16 cellular contexts compared by ENCODE assay signal in the genomic region with DNA sequence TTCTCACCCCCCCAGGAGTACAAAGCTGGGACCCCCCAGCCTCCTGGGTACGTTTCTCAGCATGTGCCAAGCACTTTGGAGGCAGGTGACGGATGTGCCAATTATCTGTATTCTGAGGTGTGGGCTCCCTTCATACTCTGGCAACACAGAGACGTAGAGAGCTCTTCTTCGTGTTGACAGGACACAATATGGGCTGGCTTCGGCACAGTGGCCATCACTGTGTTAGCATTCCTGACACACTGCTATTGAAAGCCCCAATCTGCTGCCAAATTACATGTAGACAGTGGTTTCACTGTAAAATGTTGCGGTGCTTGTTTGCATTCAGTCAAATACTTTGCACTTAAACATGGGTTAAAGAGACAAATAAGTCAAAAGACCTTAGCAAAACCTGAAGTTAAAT.
DNase-seq lines count a peak whose midpoint lies in the region; ATAC-seq, FAIRE-seq and TF ChIP-seq lines count a peak whose summit lies in the region.
"Had no signal": no experiment of that assay in that cellular context is flagged by ENCODE, and none has a peak within 500 bp of the region (broad histone marks: within the 10 kb centered on the region; RNA-seq: fewer than 3 reads in every experiment).

No MANE protein-coding gene starts in this region.

- H3K36me3 Mint-ChIP-seq in effector memory CD8-positive, alpha-beta T cell (ENCODE audit: insufficient read depth) = peaks cover 23% of the 10 kb centered on the region

- peak; percentile 32 for ATAC-seq in Right ventricle myocardium superior (ENCODE audit: poor library complexity)
- ATAC-seq in left ventricle myocardium superior = no peak
- no peak for ATAC-seq in effector memory CD8-positive, alpha-beta T cell (replicated peaks)
- ATAC-seq in PC-3 = no peak
- no peak for ATAC-seq in HG02870 (IDR thresholded peaks at IDR 0.05; ENCODE audit: unreplicated experiment)

- no peak for DNase-seq in Right ventricle myocardium superior
- DNase-seq in left ventricle myocardium superior = no peak
- peak; percentile 28 for DNase-seq in NCI-H748 treated with DMSO at 0.1 percent for 48 hours (lab: John Stamatoyannopoulos, UW)
- DNase-seq in effector memory CD8-positive, alpha-beta T cell = no peak
- peak in 1 of 49 donors; percentile 28 for DNase-seq in substantia nigra (lab: John Stamatoyannopoulos, UW)
- DNase-seq in PC-3 = no peak
- DNase-seq in GM12892 (ENCODE audit: insufficient read length) = no peak
- DNase-seq: activated CD4-positive, alpha-beta T cell treated with anti-CD3 and anti-CD28 coated beads, Interleukin-2, amount 50 U/mL, for 4 hours; effector CD4-positive, alpha-beta T cell; heart right ventricle; stimulated activated CD4-positive, alpha-beta T cell treated with anti-CD3 and anti-CD28 coated beads, Interleukin-15, amount 100 ng/mL, for 24 hours; stomach had no signal

- peaks cover 37% of the 10 kb centered on the region for H3K36me3 ChIP-seq in PC-3 (ENCODE audit: low read depth, low read length)

- H3K4me2 ChIP-seq in PC-3 (ENCODE audit: low read length) = no peak overlapping the region

- no TSS peak for BruUV-seq in PC-3 (replicated peaks; lab: Mats Ljungman, UMichigan)

- H3K9ac ChIP-seq in PC-3 (ENCODE audit: low read length) = no peak overlapping the region

- H3K4me1 ChIP-seq in PC-3 (ENCODE audit: insufficient read depth, low read length) = peaks cover 14% of the 10 kb centered on the region

- no peak for FAIRE-seq in GM12892 (lab: Jason Lieb, UNC)
- FAIRE-seq: keratinocyte had no signal

- H3K4me3 Mint-ChIP-seq in effector memory CD8-positive, alpha-beta T cell = no peak overlapping the region
- H3K4me3 Mint-ChIP-seq: memory B cell had no signal

- CTCF ChIA-PET in PC-3 (lab: Charles Lee) = interaction anchor here (1.0 to 1.3 kb wide), 2 partner anchors 195 to 217 kb away, joined by 3 read pairs; partner anchors contain the start of gene COMTD1

- POLR2A ChIA-PET in PC-3 (lab: Charles Lee; ENCODE audit: unreplicated experiment) = no interaction called here

- H4K20me1 ChIP-seq in PC-3 (ENCODE audit: low read length) = 0 out of 2 replicates have a peak, but pooled peaks cover 6% of the 10 kb centered on the region

- H3K4me1 Mint-ChIP-seq in effector memory CD8-positive, alpha-beta T cell (ENCODE audit: low read depth in 2 of 2) = peaks cover 15 to 29% of the 10 kb centered on the region in 2 donors

- no peaks in the 10 kb centered on the region for H3K27me3 Mint-ChIP-seq in effector memory CD8-positive, alpha-beta T cell
- H3K27me3 Mint-ChIP-seq: memory B cell had no signal

- intact Hi-C loops in Right ventricle myocardium superior (cut with DNase I) (no loop called here), left ventricle myocardium superior (cut with micrococcal nuclease) (no loop called here), PC-3 (cut with micrococcal nuclease) (loop anchor here (1.0 to 2.0 kb wide), 3 partner anchors 130 to 516 kb away; no protein-coding TSS in a partner anchor)

- TF ChIP-seq CTCF in PC-3 (conservative IDR thresholded peaks at IDR 0.05; ENCODE audit: low read depth, low read length) = no peak

- no peaks in the 10 kb centered on the region for H3K27me3 ChIP-seq in PC-3 (ENCODE audit: low read length)
- H3K27me3 ChIP-seq: heart right ventricle, neutrophil, stomach had no signal

- H3K79me2 ChIP-seq in PC-3 (ENCODE audit: low read length) = no peaks in the 10 kb centered on the region

- peak overlapping the region; percentile 7 for H3K27ac ChIP-seq in substantia nigra (ENCODE audit: low read depth, low read length, poor library complexity, severe bottlenecking)
- H3K27ac ChIP-seq in PC-3 (ENCODE audit: low read length) = no peak overlapping the region
- H3K27ac ChIP-seq: heart right ventricle, neutrophil, stomach had no signal

- H2AFZ ChIP-seq in PC-3 (ENCODE audit: low read length) = no peak overlapping the region

- H3F3A ChIP-seq in PC-3 (ENCODE audit: low read length, unreplicated experiment) = peaks cover 6% of the 10 kb centered on the region

- no peak for TF ChIP-seq POLR2A in GM12892 (IDR thresholded peaks at IDR 0.05; ENCODE audit: low read depth, low read length)

- H3K9me3 Mint-ChIP-seq in effector memory CD8-positive, alpha-beta T cell = no peaks in the 10 kb centered on the region
- H3K9me3 Mint-ChIP-seq: memory B cell had no signal

- no peak overlapping the region for H3K4me3 ChIP-seq in PC-3 (ENCODE audit: low read length)
- H3K4me3 ChIP-seq: heart right ventricle, stomach had no signal

- H3K9me3 ChIP-seq in PC-3 (ENCODE audit: low read length) = no peaks in the 10 kb centered on the region
- H3K9me3 ChIP-seq: heart right ventricle, neutrophil, stomach had no signal

- H3K27ac Mint-ChIP-seq in effector memory CD8-positive, alpha-beta T cell = peak overlapping the region; percentile 32 to 60
- H3K27ac Mint-ChIP-seq: memory B cell had no signal

- no peaks in the 10 kb centered on the region for H3K9me2 ChIP-seq in PC-3 (replicated peaks; ENCODE audit: low read length)
